In the genomic region with DNA sequence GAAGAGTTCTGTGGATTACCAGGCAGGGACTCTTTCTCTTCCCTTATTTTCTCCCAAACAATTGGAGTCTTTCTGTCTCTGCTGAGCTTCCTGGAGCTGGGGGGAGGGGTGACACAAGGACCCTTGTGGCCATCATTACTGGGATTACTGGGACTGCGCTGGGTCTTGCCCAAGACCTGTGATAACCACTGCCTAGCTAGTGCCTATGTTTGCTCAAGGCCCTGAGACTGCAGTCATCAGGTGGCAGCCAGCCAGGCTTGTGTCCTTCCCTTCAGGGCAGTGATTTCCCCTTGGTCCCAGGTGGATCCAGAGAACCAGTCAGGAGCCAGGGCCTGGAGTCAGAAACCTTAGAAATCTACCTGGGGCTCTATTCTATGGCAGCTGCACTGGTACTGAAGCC, we compare ENCODE assay signal across 18 cellular contexts.
A peak's percentile ranks its signal among the peaks of the same experiment; 100 is the strongest.
DNase-seq lines count a peak whose midpoint lies in the region; ATAC-seq and TF ChIP-seq lines count a peak whose summit lies in the region.
"Had no signal": no experiment of that assay in that cellular context is flagged by ENCODE, and none has a peak within 500 bp of the region (broad histone marks: within the 10 kb centered on the region; RNA-seq: fewer than 3 reads in every experiment).

No MANE protein-coding gene starts in this region.

- intact Hi-C loops in adrenal gland (cut with DNase I) = no loop called here
- intact Hi-C loops in right lobe of liver (cut with DNase I) = no loop called here

- peak; percentile 22 for DNase-seq in EH (ENCODE audit: low read depth)
- DNase-seq in adrenal gland = peak; percentile 54 to 83 (median 75)
- DNase-seq in right lobe of liver = peak; percentile 54 to 80 (median 78)
- no peak for DNase-seq in tibial nerve (ENCODE audit: low spot score in 2 of 2)
- DNase-seq in stimulated activated CD4-positive, alpha-beta T cell treated with anti-CD3 and anti-CD28 coated beads, Interleukin-4, amount 100 ng/mL, for 4 hours = no peak
- no peak for DNase-seq in NCI-H1436 (lab: John Stamatoyannopoulos, UW)
- no peak for DNase-seq in activated CD4-positive, CD25-positive, alpha-beta regulatory T cell (lab: John Stamatoyannopoulos, UW)
- DNase-seq: activated CD4-positive, alpha-beta memory T cell treated with anti-CD3 and anti-CD28 coated beads, Interleukin-2, amount 10 ng/mL, durations not matched to agents 7 days and 5 days; activated effector memory CD4-positive, alpha-beta T cell treated with Interleukin-2 at 50 U/mL for 16 hours; effector CD8-positive, alpha-beta T cell; NCI-H2029; NK-92 treated with Interleukin-12 subunit alpha and Interleukin-12 subunit beta, amount 100 ng/mL, for 24 hours; stimulated activated CD4-positive, alpha-beta T cell treated with anti-CD3 and anti-CD28 coated beads, Interleukin-1b, Interleukin-23, amount 100 ng/mL, for 48 hours; upper lobe of right lung had no signal

- H3K27me3 ChIP-seq in adrenal gland = no peaks in the 10 kb centered on the region
- no peaks in the 10 kb centered on the region for H3K27me3 ChIP-seq in right lobe of liver
- no peaks in the 10 kb centered on the region for H3K27me3 ChIP-seq in tibial nerve
- H3K27me3 ChIP-seq: BLaER1 treated with 17β-estradiol and CSF1 and Interleukin-3, amounts not matched to agents 10 nM and 100 nM; SJSA1; upper lobe of right lung had no signal

- H3K27ac ChIP-seq in C4-2B (peak overlapping the region; percentile 6; the same call in 1 of the 2 replicates), adrenal gland (no peak overlapping the region), right lobe of liver (no peak overlapping the region), tibial nerve (no peak overlapping the region)
- H3K27ac ChIP-seq: BLaER1 treated with 17β-estradiol and CSF1 and Interleukin-3, amounts not matched to agents 10 nM and 100 nM; prostate gland; SJSA1; upper lobe of right lung had no signal

- no peaks in the 10 kb centered on the region for H3K9me3 ChIP-seq in adrenal gland (replicated peaks in 1 of 3)
- H3K9me3 ChIP-seq in right lobe of liver = no peaks in the 10 kb centered on the region
- peaks cover 0 to 8% (median 2%) of the 10 kb centered on the region in 4 donors for H3K9me3 ChIP-seq in tibial nerve
- H3K9me3 ChIP-seq: prostate gland, SJSA1, upper lobe of right lung had no signal

- 43 to 63% (median 59%) methylated on average over 1 of the region's 1 CpG for WGBS in adrenal gland, 4 donors
- no CpG with 5 or more reads among the region's 1 CpG for WGBS in right lobe of liver (ENCODE audit: insufficient coverage, low coverage, low lambda C conversion rate, missing lambda C conversion rate)
- 93 to 94% methylated on average over 1 of the region's 1 CpG for whole genome bisulfite sequencing in tibial nerve, 2 donors

- TF ChIP-seq CTCF in C4-2B (conservative IDR thresholded peaks at IDR 0.05) (no peak), adrenal gland (IDR thresholded peaks at IDR 0.05) (no peak), right lobe of liver (IDR thresholded peaks at IDR 0.05) (no peak), tibial nerve (IDR thresholded peaks at IDR 0.05) (no peak)

- no peaks in the 10 kb centered on the region for H3K36me3 ChIP-seq in adrenal gland (replicated peaks in 1 of 2)
- no peaks in the 10 kb centered on the region for H3K36me3 ChIP-seq in right lobe of liver
- H3K36me3 ChIP-seq in tibial nerve = no peaks in the 10 kb centered on the region
- H3K36me3 ChIP-seq: BLaER1 treated with 17β-estradiol and CSF1 and Interleukin-3, amounts not matched to agents 10 nM and 100 nM; prostate gland; SJSA1; upper lobe of right lung had no signal

- no peak for TF ChIP-seq EP300 in tibial nerve (IDR thresholded peaks at IDR 0.05)

- TF ChIP-seq POLR2A in adrenal gland (IDR thresholded peaks at IDR 0.05) (no peak), right lobe of liver (IDR thresholded peaks at IDR 0.05) (no peak), tibial nerve (IDR thresholded peaks at IDR 0.05) (no peak)

- H3K4me1 ChIP-seq in adrenal gland (replicated peaks in 1 of 2) (peaks cover 0 to 12% of the 10 kb centered on the region in 2 donors), right lobe of liver (no peaks in the 10 kb centered on the region), tibial nerve (peaks cover 0 to 11% (median 0%) of the 10 kb centered on the region in 4 donors)
- H3K4me1 ChIP-seq: BLaER1 treated with 17β-estradiol and CSF1 and Interleukin-3, amounts not matched to agents 10 nM and 100 nM; upper lobe of right lung had no signal

- peak; percentile 44 to 96 (median 78) for ATAC-seq in right lobe of liver
- ATAC-seq: upper lobe of right lung had no signal

- no peak overlapping the region for H3K4me3 ChIP-seq in adrenal gland
- H3K4me3 ChIP-seq in right lobe of liver = no peak overlapping the region
- H3K4me3 ChIP-seq in tibial nerve = no peak overlapping the region
- H3K4me3 ChIP-seq: BLaER1 treated with 17β-estradiol and CSF1 and Interleukin-3, amounts not matched to agents 10 nM and 100 nM; prostate gland; SJSA1; upper lobe of right lung had no signal

Comparison
In these comparisons a context has a peak if more than half of its experiments do, and no peak if none do; other contexts are left out.
1. DNase-seq: peak in EH (single experiment), adrenal gland (7 of 7) and right lobe of liver (3 of 3); none in tibial nerve (0 of 2), stimulated activated CD4-positive, alpha-beta T cell treated with anti-CD3 and anti-CD28 coated beads, Interleukin-4, amount 100 ng/mL, for 4 hours (0 of 2), NCI-H1436 (single experiment) and activated CD4-positive, CD25-positive, alpha-beta regulatory T cell (0 of 4).